Comparison of ENCODE assay signal across 20 cellular contexts in the genomic region with DNA sequence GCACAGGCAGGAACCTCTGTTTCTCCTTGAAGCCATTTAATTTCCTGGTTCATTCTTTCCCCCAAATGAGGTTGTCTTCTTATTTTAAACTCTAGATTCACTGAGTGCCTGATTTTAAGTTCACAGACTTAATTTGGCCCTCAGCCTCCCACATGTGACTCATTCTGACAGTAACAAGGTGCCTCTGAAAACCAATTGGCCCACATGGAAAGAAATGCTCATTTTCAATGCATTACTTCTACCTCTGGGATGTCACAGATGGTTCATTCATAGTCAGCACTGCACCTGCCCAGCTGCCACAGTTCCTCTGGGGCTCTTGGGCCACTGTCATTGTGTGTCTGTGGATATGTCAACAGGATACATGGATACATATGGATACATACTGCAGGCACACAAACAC.
"Had no signal": no experiment of that assay in that cellular context is flagged by ENCODE, and none has a peak within 500 bp of the region (broad histone marks: within the 10 kb centered on the region; RNA-seq: fewer than 3 reads in every experiment).

No MANE protein-coding gene starts in this region.

- H3K27me3 Mint-ChIP-seq: activated naive CD8-positive, alpha-beta T cell; central memory CD8-positive, alpha-beta T cell; dendritic cell treated with granulocyte-macrophage colony-stimulating factor and Interleukin-4, amounts not matched to agents 40 ng/mL and 50 ng/mL, for 4 days; stimulated activated naive CD8-positive, alpha-beta T cell treated with anti-CD3 and anti-CD28 coated beads, Interleukin-15, Interleukin-2, amounts not matched to agents 100 ng/mL and 50 ng/mL, for 24 hours had no signal

- H3K4me3 Mint-ChIP-seq: activated naive CD8-positive, alpha-beta T cell; central memory CD8-positive, alpha-beta T cell; dendritic cell treated with granulocyte-macrophage colony-stimulating factor and Interleukin-4, amounts not matched to agents 40 ng/mL and 50 ng/mL, for 4 days; endodermal cell; nephron; stimulated activated naive CD8-positive, alpha-beta T cell treated with anti-CD3 and anti-CD28 coated beads, Interleukin-15, Interleukin-2, amounts not matched to agents 100 ng/mL and 50 ng/mL, for 24 hours had no signal

- H3K4me1 Mint-ChIP-seq: central memory CD8-positive, alpha-beta T cell; endodermal cell had no signal

- H3K9me3 Mint-ChIP-seq: activated T-helper 2 cell treated with anti-CD3 and anti-CD28 coated beads, Interferon-gamma antibody, Interleukin-2, Interleukin-4, amounts not matched to agents 10 μg/mL and 5 μg/mL and 100 μg/mL, durations not matched to agents 14 hours and 24 hours and 36 hours; central memory CD8-positive, alpha-beta T cell; dendritic cell treated with granulocyte-macrophage colony-stimulating factor and Interleukin-4, amounts not matched to agents 40 ng/mL and 50 ng/mL, for 4 days; nephron; stimulated activated naive CD8-positive, alpha-beta T cell treated with anti-CD3 and anti-CD28 coated beads, Interleukin-15, Interleukin-2, amounts not matched to agents 100 ng/mL and 50 ng/mL, for 24 hours had no signal

- ATAC-seq: left cardiac atrium, left ventricle myocardium superior, mucosa of descending colon, upper lobe of right lung had no signal

- DNase-seq: activated CD4-positive, CD25-positive, alpha-beta regulatory T cell treated with anti-CD3 and anti-CD28 coated beads, Interleukin-2, amount 50 U/mL, for 72 hours; activated CD8-positive, alpha-beta memory T cell treated with anti-CD3 and anti-CD28 coated beads, Interleukin-2, amount 50 U/mL, for 4 hours; activated T-cell treated with anti-CD3 and anti-CD28 coated beads, Interleukin-2, amount 50 U/mL, for 1 hour; endodermal cell; foreskin melanocyte; left cardiac atrium; left ventricle myocardium superior; mucosa of descending colon; ovary; sigmoid colon; stimulated activated CD4-positive, alpha-beta T cell treated with anti-CD3 and anti-CD28 coated beads, Interleukin-2, amount 100 ng/mL, for 24 hours; T-helper 2 cell; tibial artery; upper lobe of right lung had no signal

- H3K36me3 Mint-ChIP-seq: activated naive CD8-positive, alpha-beta T cell had no signal

- H3K27ac Mint-ChIP-seq: activated naive CD8-positive, alpha-beta T cell; activated T-helper 2 cell treated with anti-CD3 and anti-CD28 coated beads, Interferon-gamma antibody, Interleukin-2, Interleukin-4, amounts not matched to agents 10 μg/mL and 5 μg/mL and 100 μg/mL, durations not matched to agents 14 hours and 24 hours and 36 hours; dendritic cell treated with granulocyte-macrophage colony-stimulating factor and Interleukin-4, amounts not matched to agents 40 ng/mL and 50 ng/mL, for 4 days; endodermal cell; nephron; stimulated activated naive CD8-positive, alpha-beta T cell treated with anti-CD3 and anti-CD28 coated beads, Interleukin-15, Interleukin-2, amounts not matched to agents 100 ng/mL and 50 ng/mL, for 24 hours had no signal
